Comparison of ENCODE assay signal across 20 cellular contexts in the genomic region with DNA sequence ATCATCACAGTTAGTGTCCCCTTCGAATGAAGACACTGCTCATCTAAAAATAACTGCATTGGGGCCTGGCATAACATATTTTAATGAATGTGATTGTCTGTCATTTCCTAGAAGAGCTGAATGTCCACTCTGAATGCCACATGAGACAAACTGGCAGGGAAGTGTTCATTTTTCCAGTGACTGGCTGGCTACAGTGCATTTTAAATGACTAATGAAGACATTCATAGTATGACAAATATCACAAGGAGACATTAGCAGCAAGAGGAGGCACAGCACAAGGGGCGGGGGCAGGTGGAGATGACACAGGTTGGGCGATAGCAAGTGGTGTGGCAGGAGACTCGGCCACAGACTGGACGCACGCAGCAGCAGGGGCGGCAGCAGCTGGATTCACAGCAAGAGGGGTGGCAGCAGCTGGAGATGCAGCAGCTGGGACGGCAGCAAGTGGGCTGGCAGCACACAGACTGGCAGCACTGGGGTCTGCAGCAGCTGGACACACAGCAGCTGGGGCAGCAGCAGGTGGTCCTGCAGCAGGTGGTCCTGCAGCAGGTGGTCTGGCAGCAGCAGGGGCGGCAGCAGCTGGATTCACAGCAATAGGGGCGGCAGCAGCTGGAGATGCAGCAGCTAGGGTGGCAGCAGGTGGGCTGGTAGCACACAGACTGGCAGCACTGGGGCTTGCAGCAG. TPM values are rescaled to one million over a fixed set of nuclear protein-coding genes. Genes with fewer than 3 reads are reported as not detected.
"Had no signal": no experiment of that assay in that cellular context is flagged by ENCODE, and none has a peak within 500 bp of the region (broad histone marks: within the 10 kb centered on the region; RNA-seq: fewer than 3 reads in every experiment).

No MANE protein-coding gene starts in this region.

RNA-seq across cellular contexts. Expression of gene KRTAP4-5, which starts 0.5 kb away (rescaled TPM):
- total RNA-seq: kidney; left ventricle myocardium inferior; lung; mesothelial cell of epicardium; mononuclear cell; naive thymus-derived CD4-positive, alpha-beta T cell; natural killer cell treated with Interleukin-12 subunit alpha and Interleukin-12 subunit beta and Interleukin-15 and Interleukin-18, amount 100 ng/mL, for 72 hours; osteoblast; pancreas; prostate gland; sigmoid colon; skeletal muscle tissue; smooth muscle cell; temporal lobe; tibial nerve; upper lobe of left lung; urinary bladder had no signal
- polyA plus RNA-seq: immature natural killer cell; lung; naive thymus-derived CD4-positive, alpha-beta T cell; neural cell; pancreas; sigmoid colon; smooth muscle cell; thymus; urinary bladder had no signal

RNA-seq across cellular contexts. Expression of gene KRTAP4-6, which starts 8.8 kb away (rescaled TPM):
- total RNA-seq: kidney; left ventricle myocardium inferior; lung; mesothelial cell of epicardium; mononuclear cell; naive thymus-derived CD4-positive, alpha-beta T cell; natural killer cell treated with Interleukin-12 subunit alpha and Interleukin-12 subunit beta and Interleukin-15 and Interleukin-18, amount 100 ng/mL, for 72 hours; osteoblast; pancreas; prostate gland; sigmoid colon; skeletal muscle tissue; smooth muscle cell; temporal lobe; tibial nerve; upper lobe of left lung; urinary bladder had no signal
- polyA plus RNA-seq: immature natural killer cell; lung; naive thymus-derived CD4-positive, alpha-beta T cell; neural cell; pancreas; sigmoid colon; smooth muscle cell; thymus; urinary bladder had no signal

RNA-seq across cellular contexts. Expression of gene KRTAP4-4, which starts 11.4 kb away (rescaled TPM):
- total RNA-seq: kidney; left ventricle myocardium inferior; lung; mesothelial cell of epicardium; mononuclear cell; naive thymus-derived CD4-positive, alpha-beta T cell; natural killer cell treated with Interleukin-12 subunit alpha and Interleukin-12 subunit beta and Interleukin-15 and Interleukin-18, amount 100 ng/mL, for 72 hours; osteoblast; pancreas; prostate gland; sigmoid colon; skeletal muscle tissue; smooth muscle cell; temporal lobe; tibial nerve; upper lobe of left lung; urinary bladder had no signal
- polyA plus RNA-seq: immature natural killer cell; lung; naive thymus-derived CD4-positive, alpha-beta T cell; neural cell; pancreas; sigmoid colon; smooth muscle cell; thymus; urinary bladder had no signal

RNA-seq across cellular contexts. Expression of gene KRTAP4-3, which starts 18.9 kb away (rescaled TPM):
- total RNA-seq: kidney; left ventricle myocardium inferior; lung; mesothelial cell of epicardium; mononuclear cell; naive thymus-derived CD4-positive, alpha-beta T cell; natural killer cell treated with Interleukin-12 subunit alpha and Interleukin-12 subunit beta and Interleukin-15 and Interleukin-18, amount 100 ng/mL, for 72 hours; osteoblast; pancreas; prostate gland; sigmoid colon; skeletal muscle tissue; smooth muscle cell; temporal lobe; tibial nerve; upper lobe of left lung; urinary bladder had no signal
- polyA plus RNA-seq: immature natural killer cell; lung; naive thymus-derived CD4-positive, alpha-beta T cell; neural cell; pancreas; sigmoid colon; smooth muscle cell; thymus; urinary bladder had no signal

RNA-seq across cellular contexts. Expression of gene KRTAP4-12, which starts 25.1 kb away (rescaled TPM):
- total RNA-seq: kidney; left ventricle myocardium inferior; lung; mesothelial cell of epicardium; mononuclear cell; naive thymus-derived CD4-positive, alpha-beta T cell; natural killer cell treated with Interleukin-12 subunit alpha and Interleukin-12 subunit beta and Interleukin-15 and Interleukin-18, amount 100 ng/mL, for 72 hours; osteoblast; pancreas; prostate gland; sigmoid colon; skeletal muscle tissue; smooth muscle cell; temporal lobe; tibial nerve; upper lobe of left lung; urinary bladder had no signal
- polyA plus RNA-seq: immature natural killer cell; lung; naive thymus-derived CD4-positive, alpha-beta T cell; neural cell; pancreas; sigmoid colon; smooth muscle cell; thymus; urinary bladder had no signal
